9 cellular contexts compared by ENCODE assay signal in the genomic region with DNA sequence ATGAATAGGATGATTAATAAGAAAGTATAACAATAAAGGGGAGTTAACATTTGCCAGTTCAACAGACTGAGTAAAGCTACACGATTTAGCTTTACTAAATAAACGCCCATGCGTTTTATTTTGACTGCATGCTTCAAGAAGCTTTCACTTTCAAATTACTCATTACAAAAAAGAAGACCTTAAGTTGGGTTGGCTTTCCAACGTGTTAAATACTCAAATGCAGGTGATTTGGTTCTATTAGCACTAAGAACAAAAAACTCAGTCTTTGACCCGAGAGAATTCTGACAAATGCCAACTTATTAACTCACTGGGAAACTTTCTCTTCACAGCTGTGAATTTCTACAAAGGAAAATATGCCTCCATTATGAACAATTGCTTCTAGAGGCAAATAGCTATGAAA. TPM values are rescaled to one million over a fixed set of nuclear protein-coding genes. Genes with fewer than 3 reads are reported as not detected.
DNase-seq lines count a peak whose midpoint lies in the region; ATAC-seq and TF ChIP-seq lines count a peak whose summit lies in the region.
"Had no signal": no experiment of that assay in that cellular context is flagged by ENCODE, and none has a peak within 500 bp of the region (broad histone marks: within the 10 kb centered on the region; RNA-seq: fewer than 3 reads in every experiment).

No MANE protein-coding gene starts in this region.

- H3K27me3 ChIP-seq in heart right ventricle = no peaks in the 10 kb centered on the region
- H3K27me3 ChIP-seq: upper lobe of left lung had no signal

- H3K9me3 ChIP-seq in heart right ventricle = no peaks in the 10 kb centered on the region
- H3K9me3 ChIP-seq: upper lobe of left lung had no signal

- DNase-seq in renal cortical epithelial cell (ENCODE audit: low read depth) = peak; percentile 54
- no peak for DNase-seq in NCI-H187 (lab: John Stamatoyannopoulos, UW)
- DNase-seq in NCI-H2081 treated with DMSO at 0.1 percent for 48 hours (lab: John Stamatoyannopoulos, UW) = no peak
- no peak for DNase-seq in stimulated activated naive CD4-positive, alpha-beta T cell (lab: John Stamatoyannopoulos, UW)
- DNase-seq in heart right ventricle = no peak
- DNase-seq: upper lobe of left lung had no signal

- peaks cover 15 to 25% (median 23%) of the 10 kb centered on the region in 3 donors for H3K4me1 Mint-ChIP-seq in IgD-negative memory B cell

- no peak for TF ChIP-seq CTCF in heart right ventricle (IDR thresholded peaks at IDR 0.05)

- no peaks in the 10 kb centered on the region for H3K36me3 Mint-ChIP-seq in IgD-negative memory B cell

- intact Hi-C loops in heart right ventricle (cut with DNase I) = no loop called here

- peak overlapping the region; percentile 67 to 86 (median 85) for H3K27ac Mint-ChIP-seq in IgD-negative memory B cell

- H3K4me3 Mint-ChIP-seq in IgD-negative memory B cell = peak overlapping the region; percentile 8 to 76 (median 33)

- H3K27ac ChIP-seq in heart right ventricle = peak overlapping the region in 1 of 10 donors; percentile 14

- WGBS in heart right ventricle, 2 donors = 69 to 76% methylated on average over 5 of the region's 5 CpGs

- peak; percentile 90 for ATAC-seq in GM18909 (IDR thresholded peaks at IDR 0.05; ENCODE audit: poor library complexity, unreplicated experiment)
- peak; percentile 69 for ATAC-seq in HG02588 (IDR thresholded peaks at IDR 0.05; ENCODE audit: unreplicated experiment)
- ATAC-seq in heart right ventricle = no peak

- peaks cover 0 to 75% (median 16%) of the 10 kb centered on the region in 9 donors for H3K36me3 ChIP-seq in heart right ventricle

- H3K4me1 ChIP-seq in heart right ventricle = peaks cover 0 to 42% (median 24%) of the 10 kb centered on the region in 9 donors

- H3K9me3 Mint-ChIP-seq in IgD-negative memory B cell = no peaks in the 10 kb centered on the region

- no peak overlapping the region for H3K4me3 ChIP-seq in heart right ventricle
- H3K4me3 ChIP-seq: upper lobe of left lung had no signal

- no peaks in the 10 kb centered on the region for H3K27me3 Mint-ChIP-seq in IgD-negative memory B cell

RNA-seq across cellular contexts. Expression of gene RNF146, which starts 24.8 kb away (rescaled TPM):
- 16.4 TPM for polyA plus RNA-seq in IgD-negative memory B cell
- 36.8 and 59.7 TPM in 2 replicates for total RNA-seq in renal cortical epithelial cell
- 100 to 1,000 TPM in 1 of 10 donors, 10 to 100 TPM in 9; 37.2 to 106 (median 56.5) TPM for total RNA-seq in heart right ventricle
- polyA plus RNA-seq in heart right ventricle = 10 to 100 TPM; 18.0 to 40.4 TPM

RNA-seq across cellular contexts. Expression of gene ECHDC1, which starts 51.9 kb away (rescaled TPM):
- polyA plus RNA-seq in IgD-negative memory B cell (77.5 TPM), heart right ventricle (10 to 100 TPM; 19.5 to 36.3 TPM)
- total RNA-seq in renal cortical epithelial cell (80.1 and 94.8 TPM in 2 replicates), heart right ventricle (10 to 100 TPM; 32.2 to 45.3 (median 38.2) TPM)

Comparison
In these comparisons a context has a peak if more than half of its experiments do, and no peak if none do; other contexts are left out.
1. ATAC-seq: peak in GM18909 (single experiment) and HG02588 (single experiment); none in heart right ventricle (0 of 8).